Comparison of ENCODE assay signal across 32 cellular contexts in the genomic region with DNA sequence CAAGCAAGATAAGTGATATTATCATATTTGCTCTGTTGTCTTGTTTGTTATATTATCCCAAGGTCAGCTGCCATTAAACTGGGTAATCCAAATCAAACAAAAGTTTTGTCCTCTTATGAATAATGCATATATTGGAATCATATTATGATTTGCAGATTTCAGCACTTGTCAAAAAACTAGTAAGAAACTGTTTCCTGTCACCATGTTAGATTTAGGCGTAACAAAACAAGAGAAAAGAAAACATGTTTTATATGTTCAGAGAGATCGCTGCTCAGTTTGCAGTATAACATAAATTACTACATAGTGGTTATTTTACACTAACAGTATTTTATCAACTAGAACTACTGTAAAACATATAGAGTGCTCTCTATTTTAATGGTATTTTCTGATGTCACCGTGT.
DNase-seq lines count a peak whose midpoint lies in the region; ATAC-seq, FAIRE-seq and TF ChIP-seq lines count a peak whose summit lies in the region.
"Had no signal": no experiment of that assay in that cellular context is flagged by ENCODE, and none has a peak within 500 bp of the region (broad histone marks: within the 10 kb centered on the region; RNA-seq: fewer than 3 reads in every experiment).

No MANE protein-coding gene starts in this region.

- H3K4me3 ChIP-seq in A549 (no peak overlapping the region), HEK293 (ENCODE audit: low read depth, low read length) (no peak overlapping the region), small intestine (ENCODE audit: low read depth in 1 of 2, low read length in 2 of 2) (no peak overlapping the region)
- H3K4me3 ChIP-seq: BLaER1; BLaER1 treated with 17β-estradiol and CSF1 and Interleukin-3, amounts not matched to agents 10 nM and 100 nM had no signal

- TF ChIP-seq CTCF in A549 (IDR thresholded peaks at IDR 0.05) (no peak), HEK293 (tag by site-specific recombination; IDR thresholded peaks at IDR 0.05) (no peak)

- POLR2A ChIA-PET in A549 (lab: Yijun Ruan, JAX), result no interaction called here
- POLR2A ChIA-PET in HEK293 (lab: Yijun Ruan, JAX), result no interaction called here
- POLR2A ChIA-PET in HEK293T (lab: Yijun Ruan, JAX), result no interaction called here

- ATAC-seq in A549, result no peak
- ATAC-seq in HG02571 (IDR thresholded peaks at IDR 0.05; ENCODE audit: unreplicated experiment), result no peak
- no peak for ATAC-seq in HG03565 (IDR thresholded peaks at IDR 0.05; ENCODE audit: unreplicated experiment)
- no peak for ATAC-seq in GM18870 (IDR thresholded peaks at IDR 0.05; ENCODE audit: unreplicated experiment)
- ATAC-seq: CD8-positive, alpha-beta T cell had no signal

- CTCF ChIA-PET in A549 (lab: Yijun Ruan, JAX) (interaction anchor here (1.1 to 1.2 kb wide), 2 partner anchors 17 to 19 kb away, joined by 3 to 4 read pairs; no protein-coding TSS in a partner anchor), HEK293 (lab: Yijun Ruan, JAX) (interaction anchor here (0.8 kb wide), 1 partner anchor 119 kb away, joined by 3 read pairs; no protein-coding TSS in a partner anchor), HEK293T (lab: Yijun Ruan, JAX) (no interaction called here)

- H3K27ac ChIP-seq in A549 (no peak overlapping the region), HEK293 (ENCODE audit: extremely low read depth, low read depth, low read length) (no peak overlapping the region), small intestine (ENCODE audit: low read depth in 1 of 2, low read length in 1 of 2) (no peak overlapping the region)
- H3K27ac ChIP-seq: 22Rv1; BLaER1; BLaER1 treated with 17β-estradiol and CSF1 and Interleukin-3, amounts not matched to agents 10 nM and 100 nM; C4-2B had no signal

- H3K9me3 ChIP-seq in A549, result no peaks in the 10 kb centered on the region; the same call in 1 of the 3 replicates
- no peaks in the 10 kb centered on the region for H3K9me3 ChIP-seq in HEK293 (ENCODE audit: control insufficient read depth, insufficient read depth, low read depth, low read length)
- no peaks in the 10 kb centered on the region for H3K9me3 ChIP-seq in small intestine (ENCODE audit: control insufficient read depth, low read depth)
- H3K9me3 ChIP-seq: BE2C; BLaER1; BLaER1 treated with 17β-estradiol and CSF1 and Interleukin-3, amounts not matched to agents 10 nM and 100 nM; Caco-2 had no signal

- DNase-seq in A549 (ENCODE audit: low read depth in 1 of 2, low spot score in 1 of 2) (no peak), HEK293T (ENCODE audit: extremely low spot score) (no peak), small intestine (no peak), germinal center (ENCODE audit: low spot score) (no peak)
- DNase-seq: 8988T; ACHN; AML-193; BE2C; C1 segment of cervical spinal cord; Caco-2; Calu3; CD4-positive, alpha-beta memory T cell; CD4-positive, alpha-beta T cell; CD4-positive, CD25-positive, alpha-beta regulatory T cell; CD8-positive, alpha-beta memory T cell; CD8-positive, alpha-beta T cell; COR-L47; DMS 273 treated with DMSO at 0.1 percent for 48 hours; DMS153; DMS53; DMS79; DMS79 treated with DMSO at 0.1 percent for 48 hours; DND-41; EL had no signal

- TF ChIP-seq EP300 in A549 (IDR thresholded peaks at IDR 0.05), result no peak

- H3K4me1 ChIP-seq in A549, result no peaks in the 10 kb centered on the region
- peaks cover 3% of the 10 kb centered on the region; the same call in 1 of the 2 replicates for H3K4me1 ChIP-seq in HEK293 (ENCODE audit: control insufficient read depth, insufficient read depth, low read length)
- no peaks in the 10 kb centered on the region for H3K4me1 ChIP-seq in small intestine (ENCODE audit: control insufficient read depth in 2 of 2, insufficient read depth in 1 of 2, low read depth in 1 of 2, low read length in 1 of 2)
- H3K4me1 ChIP-seq: BE2C; BLaER1; BLaER1 treated with 17β-estradiol and CSF1 and Interleukin-3, amounts not matched to agents 10 nM and 100 nM; Caco-2 had no signal

- WGBS in A549 (ENCODE audit: missing lambda C conversion rate), result 20% methylated on average over 3 of the region's 3 CpGs
- 93 to 98% (median 95%) methylated on average over 3 of the region's 3 CpGs for WGBS in small intestine, 3 donors

- FAIRE-seq in A549 (lab: Jason Lieb, UNC), result peak; percentile 81
- FAIRE-seq in small intestine (lab: Jason Lieb, UNC), result peak; percentile 23

- TF ChIP-seq RAD21 in A549 (conservative IDR thresholded peaks at IDR 0.05 in 1 of 2, IDR thresholded peaks at IDR 0.05 in 1 of 2), result no peak

- H3K27me3 ChIP-seq in small intestine (ENCODE audit: control insufficient read depth in 2 of 2, insufficient read depth in 2 of 2, low read length in 2 of 2), result no peaks in the 10 kb centered on the region
- H3K27me3 ChIP-seq: BE2C; BLaER1; BLaER1 treated with 17β-estradiol and CSF1 and Interleukin-3, amounts not matched to agents 10 nM and 100 nM had no signal

- no peak for TF ChIP-seq POLR2A in A549 (IDR thresholded peaks at IDR 0.05; ENCODE audit: low read length)

- H3K4me2 ChIP-seq in A549, result no peak overlapping the region
- H3K4me2 ChIP-seq: BLaER1; BLaER1 treated with 17β-estradiol and CSF1 and Interleukin-3, amounts not matched to agents 10 nM and 100 nM had no signal

- no peaks in the 10 kb centered on the region for H3K36me3 ChIP-seq in HEK293 (ENCODE audit: control insufficient read depth in 2 of 2, insufficient read depth in 1 of 2, low read length in 2 of 2)
- no peaks in the 10 kb centered on the region for H3K36me3 ChIP-seq in small intestine (ENCODE audit: control insufficient read depth in 2 of 2, insufficient read depth in 2 of 2, low read length in 2 of 2)
- H3K36me3 ChIP-seq: BE2C; BLaER1; BLaER1 treated with 17β-estradiol and CSF1 and Interleukin-3, amounts not matched to agents 10 nM and 100 nM had no signal

TF ChIP-seq in A549, 52 proteins besides CTCF, POLR2A, EP300 and RAD21:
- TF ChIP-seq RARB (CRISPR knock-in tag; IDR thresholded peaks at IDR 0.05) (no peak), PHF8 (IDR thresholded peaks at IDR 0.05; ENCODE audit: borderline replicate concordance, low read depth) (no peak)
TF ChIP-seq in A549: peak in this region for 0.

TF ChIP-seq in HEK293, 187 proteins besides CTCF, POLR2A, EP300 and RAD21:
- TF ChIP-seq, protein P1, sequence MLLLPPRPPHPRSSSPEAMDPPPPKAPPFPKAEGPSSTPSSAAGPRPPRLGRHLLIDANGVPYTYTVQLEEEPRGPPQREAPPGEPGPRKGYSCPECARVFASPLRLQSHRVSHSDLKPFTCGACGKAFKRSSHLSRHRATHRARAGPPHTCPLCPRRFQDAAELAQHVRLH (tag by site-specific recombination; IDR thresholded peaks at IDR 0.05), result no peak
- TF ChIP-seq, protein P2, sequence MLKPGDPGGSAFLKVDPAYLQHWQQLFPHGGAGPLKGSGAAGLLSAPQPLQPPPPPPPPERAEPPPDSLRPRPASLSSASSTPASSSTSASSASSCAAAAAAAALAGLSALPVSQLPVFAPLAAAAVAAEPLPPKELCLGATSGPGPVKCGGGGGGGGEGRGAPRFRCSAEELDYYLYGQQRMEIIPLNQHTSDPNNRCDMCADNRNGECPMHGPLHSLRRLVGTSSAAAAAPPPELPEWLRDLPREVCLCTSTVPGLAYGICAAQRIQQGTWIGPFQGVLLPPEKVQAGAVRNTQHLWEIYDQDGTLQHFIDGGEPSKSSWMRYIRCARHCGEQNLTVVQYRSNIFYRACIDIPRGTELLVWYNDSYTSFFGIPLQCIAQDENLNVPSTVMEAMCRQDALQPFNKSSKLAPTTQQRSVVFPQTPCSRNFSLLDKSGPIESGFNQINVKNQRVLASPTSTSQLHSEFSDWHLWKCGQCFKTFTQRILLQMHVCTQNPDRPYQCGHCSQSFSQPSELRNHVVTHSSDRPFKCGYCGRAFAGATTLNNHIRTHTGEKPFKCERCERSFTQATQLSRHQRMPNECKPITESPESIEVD (tag by site-specific recombination; IDR thresholded peaks at IDR 0.05), result peak; percentile 68
- no peak for TF ChIP-seq ZNF529 (tag by site-specific recombination; IDR thresholded peaks at IDR 0.05; ENCODE audit: insufficient replicate concordance)
TF ChIP-seq in HEK293: peak in this region for 1.

TF ChIP-seq in HEK293T, 16 proteins besides CTCF, POLR2A, EP300 and RAD21:
- TF ChIP-seq CTBP1 (IDR thresholded peaks at IDR 0.05; ENCODE audit: borderline replicate concordance), result peak; percentile 55; the same call in 1 of the 2 replicates
- TF ChIP-seq, protein P3, sequence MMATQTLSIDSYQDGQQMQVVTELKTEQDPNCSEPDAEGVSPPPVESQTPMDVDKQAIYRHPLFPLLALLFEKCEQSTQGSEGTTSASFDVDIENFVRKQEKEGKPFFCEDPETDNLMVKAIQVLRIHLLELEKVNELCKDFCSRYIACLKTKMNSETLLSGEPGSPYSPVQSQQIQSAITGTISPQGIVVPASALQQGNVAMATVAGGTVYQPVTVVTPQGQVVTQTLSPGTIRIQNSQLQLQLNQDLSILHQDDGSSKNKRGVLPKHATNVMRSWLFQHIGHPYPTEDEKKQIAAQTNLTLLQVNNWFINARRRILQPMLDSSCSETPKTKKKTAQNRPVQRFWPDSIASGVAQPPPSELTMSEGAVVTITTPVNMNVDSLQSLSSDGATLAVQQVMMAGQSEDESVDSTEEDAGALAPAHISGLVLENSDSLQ (IDR thresholded peaks at IDR 0.05), result peak; percentile 68
- no peak for TF ChIP-seq FOXM1 (IDR thresholded peaks at IDR 0.05; ENCODE audit: borderline replicate concordance)
- 0 out of 2 replicates have a peak, but pooled peaks have one; percentile 57 for TF ChIP-seq LEF1 (IDR thresholded peaks at IDR 0.05; ENCODE audit: borderline replicate concordance)
